ENCODE assay signal across 17 cellular contexts in genomic region chr7:28856656-28857055, GRCh38.
DNase-seq lines count a peak whose midpoint lies in the region; ATAC-seq and TF ChIP-seq lines count a peak whose summit lies in the region.
"Had no signal": no experiment of that assay in that cellular context is flagged by ENCODE, and none has a peak within 500 bp of the region (broad histone marks: within the 10 kb centered on the region; RNA-seq: fewer than 3 reads in every experiment).

No MANE protein-coding gene starts in this region.

- H3K4me1 ChIP-seq in GM23248 (ENCODE audit: insufficient read depth): peaks cover 57% of the 10 kb centered on the region
- peaks cover 16% of the 10 kb centered on the region for H3K4me1 ChIP-seq in PC-9 (replicated peaks; ENCODE audit: insufficient read depth)
- H3K4me1 ChIP-seq in smooth muscle cell (ENCODE audit: low read depth): peaks cover 14% of the 10 kb centered on the region
- H3K4me1 ChIP-seq in upper lobe of right lung: peaks cover 12% of the 10 kb centered on the region
- H3K4me1 ChIP-seq: HAP-1 had no signal

- no peak for ATAC-seq in upper lobe of right lung
- ATAC-seq: CD8-positive, alpha-beta T cell had no signal

- H2AFZ ChIP-seq in GM23248: no peak overlapping the region
- peak overlapping the region; percentile 1; the same call in 1 of the 2 replicates for H2AFZ ChIP-seq in PC-9
- no peak overlapping the region for H2AFZ ChIP-seq in smooth muscle cell (ENCODE audit: low read depth)

- BruUV-seq in PC-9 (replicated peaks; lab: Mats Ljungman, UMichigan): no TSS peak

- TF ChIP-seq CTCF in PC-9 (conservative IDR thresholded peaks at IDR 0.05) (no peak), fibroblast of mammary gland (conservative IDR thresholded peaks at IDR 0.05; ENCODE audit: control insufficient read depth, insufficient read depth, low read depth, low read length) (no peak), smooth muscle cell (IDR thresholded peaks at IDR 0.05; ENCODE audit: borderline replicate concordance, insufficient read depth, poor library complexity, severe bottlenecking) (no peak), upper lobe of right lung (IDR thresholded peaks at IDR 0.05) (no peak)

- no peaks in the 10 kb centered on the region for H3K27me3 ChIP-seq in GM23248 (replicated peaks; ENCODE audit: insufficient read depth)
- H3K27me3 ChIP-seq in PC-9 (ENCODE audit: insufficient read depth, low read depth): no peaks in the 10 kb centered on the region
- peaks cover 11% of the 10 kb centered on the region for H3K27me3 ChIP-seq in smooth muscle cell (ENCODE audit: low read depth)
- peaks cover 34% of the 10 kb centered on the region for H3K27me3 ChIP-seq in upper lobe of right lung

- H3K4me3 ChIP-seq in GM23248: no peak overlapping the region
- H3K4me3 ChIP-seq in PC-9: no peak overlapping the region
- H3K4me3 ChIP-seq in fibroblast of mammary gland (ENCODE audit: control insufficient read depth, low read depth, low read length): no peak overlapping the region
- no peak overlapping the region for H3K4me3 ChIP-seq in smooth muscle cell
- H3K4me3 ChIP-seq in upper lobe of right lung: no peak overlapping the region
- H3K4me3 ChIP-seq: BLaER1 treated with 17β-estradiol and CSF1 and Interleukin-3, amounts not matched to agents 10 nM and 100 nM; HAP-1 had no signal

- peak; percentile 46 for DNase-seq in GM23248
- no peak for DNase-seq in PC-9
- DNase-seq in fibroblast of mammary gland (ENCODE audit: low read depth): peak; percentile 45
- DNase-seq in smooth muscle cell (lab: John Stamatoyannopoulos, UW; ENCODE audit: unreplicated experiment): no peak
- no peak for DNase-seq in upper lobe of right lung
- no peak for DNase-seq in germinal center (ENCODE audit: low spot score)
- DNase-seq in anterior cingulate cortex (lab: John Stamatoyannopoulos, UW): no peak
- DNase-seq: ACHN; CD8-positive, alpha-beta T cell; NCI-H1105; NCI-H2029 treated with DMSO at 0.1 percent for 48 hours; NCI-H345; NCI-H524; NCI-H82; SHP77 had no signal

- POLR2A ChIA-PET in PC-9 (lab: Charles Lee; ENCODE audit: unreplicated experiment): no interaction called here

- intact Hi-C loops in PC-9 (cut with micrococcal nuclease; ENCODE audit: unreplicated experiment): loop anchor here (10.0 kb wide), 1 partner anchor 1662 kb away; no protein-coding TSS in a partner anchor
- intact Hi-C loops in upper lobe of right lung (cut with DNase I): loop anchor here (5.0 kb wide), 1 partner anchor 469 kb away; no protein-coding TSS in a partner anchor

- H3K9me3 ChIP-seq in GM23248 (ENCODE audit: low read depth) (no peaks in the 10 kb centered on the region), PC-9 (ENCODE audit: insufficient read depth, low read depth) (peaks cover 8% of the 10 kb centered on the region), smooth muscle cell (replicated peaks; ENCODE audit: low read depth) (no peaks in the 10 kb centered on the region), upper lobe of right lung (no peaks in the 10 kb centered on the region)
- H3K9me3 ChIP-seq: BLaER1 treated with 17β-estradiol and CSF1 and Interleukin-3, amounts not matched to agents 10 nM and 100 nM; HAP-1 had no signal

- H4K20me1 ChIP-seq in GM23248 (ENCODE audit: insufficient read depth): no peaks in the 10 kb centered on the region
- no peaks in the 10 kb centered on the region for H4K20me1 ChIP-seq in PC-9 (ENCODE audit: insufficient read depth)
- H4K20me1 ChIP-seq in smooth muscle cell (ENCODE audit: low read depth): no peaks in the 10 kb centered on the region
- H4K20me1 ChIP-seq: BLaER1 treated with 17β-estradiol and CSF1 and Interleukin-3, amounts not matched to agents 10 nM and 100 nM had no signal

- H3K27ac ChIP-seq in GM23248 (peak overlapping the region; percentile 71), PC-9 (peak overlapping the region; percentile 62; the same call in 1 of the 2 replicates), smooth muscle cell (ENCODE audit: low read depth) (peak overlapping the region; percentile 84), upper lobe of right lung (no peak overlapping the region)
- H3K27ac ChIP-seq: BLaER1 treated with 17β-estradiol and CSF1 and Interleukin-3, amounts not matched to agents 10 nM and 100 nM had no signal

- WGBS in GM23248 (ENCODE audit: low coverage in 1 of 2, low lambda C conversion rate in 2 of 2, missing lambda C conversion rate in 2 of 2), 2 experiments: 61 to 62% methylated on average over 5 of the region's 5 CpGs
- whole genome bisulfite sequencing in smooth muscle cell (ENCODE audit: low lambda C conversion rate): 55% methylated on average over 5 of the region's 5 CpGs

- H3K36me3 ChIP-seq in GM23248 (ENCODE audit: low read depth) (no peaks in the 10 kb centered on the region), PC-9 (ENCODE audit: low read depth) (no peaks in the 10 kb centered on the region), smooth muscle cell (ENCODE audit: low read depth) (no peaks in the 10 kb centered on the region), upper lobe of right lung (no peaks in the 10 kb centered on the region)
- H3K36me3 ChIP-seq: BLaER1 treated with 17β-estradiol and CSF1 and Interleukin-3, amounts not matched to agents 10 nM and 100 nM; HAP-1 had no signal

- in situ Hi-C loops in GM23248 (cut with MboI): loop anchor here (10.0 kb wide), 1 partner anchor 462 kb away; no protein-coding TSS in a partner anchor

- CTCF ChIA-PET in PC-9 (lab: Charles Lee): no interaction called here

- H3K9me2 ChIP-seq in GM23248 (ENCODE audit: insufficient read depth) (no peaks in the 10 kb centered on the region), PC-9 (ENCODE audit: insufficient read depth) (no peaks in the 10 kb centered on the region)

- H3F3A ChIP-seq in GM23248 (ENCODE audit: insufficient read depth) (peaks cover 51% of the 10 kb centered on the region), PC-9 (ENCODE audit: insufficient read depth, low read depth) (peaks cover 14% of the 10 kb centered on the region), smooth muscle cell (ENCODE audit: low read depth) (peaks cover 8% of the 10 kb centered on the region)

- no peak overlapping the region for H3K4me2 ChIP-seq in GM23248 (ENCODE audit: unreplicated experiment)
- peak overlapping the region; percentile 59; the same call in 1 of the 2 replicates for H3K4me2 ChIP-seq in PC-9
- H3K4me2 ChIP-seq in smooth muscle cell: peak overlapping the region; percentile 10
- H3K4me2 ChIP-seq: BLaER1 treated with 17β-estradiol and CSF1 and Interleukin-3, amounts not matched to agents 10 nM and 100 nM had no signal

- no peak overlapping the region for H3K9ac ChIP-seq in GM23248
- H3K9ac ChIP-seq in smooth muscle cell (ENCODE audit: low read depth): no peak overlapping the region
- H3K9ac ChIP-seq: BLaER1 treated with 17β-estradiol and CSF1 and Interleukin-3, amounts not matched to agents 10 nM and 100 nM had no signal

- H3K79me2 ChIP-seq in GM23248 (ENCODE audit: insufficient read depth) (no peaks in the 10 kb centered on the region), PC-9 (ENCODE audit: low read depth) (no peaks in the 10 kb centered on the region), smooth muscle cell (ENCODE audit: low read depth) (no peaks in the 10 kb centered on the region)

Comparison
In these comparisons a context has a peak if more than half of its experiments do, and no peak if none do; other contexts are left out.
1. DNase-seq: peak in GM23248 (single experiment) and fibroblast of mammary gland (single experiment); none in PC-9 (0 of 2), smooth muscle cell (single experiment), upper lobe of right lung (single experiment), germinal center (single experiment) and anterior cingulate cortex (0 of 58).